16 cellular contexts compared by ENCODE assay signal in genomic region chr18:49931760-49932159, GRCh38.
A peak's percentile ranks its signal among the peaks of the same experiment; 100 is the strongest.
DNase-seq lines count a peak whose midpoint lies in the region; ATAC-seq and TF ChIP-seq lines count a peak whose summit lies in the region.
"Had no signal": no experiment of that assay in that cellular context is flagged by ENCODE, and none has a peak within 500 bp of the region (broad histone marks: within the 10 kb centered on the region; RNA-seq: fewer than 3 reads in every experiment).

No MANE protein-coding gene starts in this region.

- peak overlapping the region; percentile 53 for H3K9ac ChIP-seq in BLaER1

- intact Hi-C loops in mucosa of descending colon (cut with DNase I, micrococcal nuclease) = no loop called here

- H3K27ac ChIP-seq in BLaER1 (peak overlapping the region; percentile 68), foreskin keratinocyte (no peak overlapping the region)
- H3K27ac ChIP-seq: A549 had no signal

- ATAC-seq in mucosa of descending colon (peak; percentile 12), HG03565 (IDR thresholded peaks at IDR 0.05; ENCODE audit: unreplicated experiment) (no peak), foreskin keratinocyte (no peak)
- ATAC-seq: A549, GM23338, HCT116 had no signal

- H3K4me2 ChIP-seq in BLaER1 = peak overlapping the region; percentile 76
- H3K4me2 ChIP-seq: A549, GM23338 had no signal

- H3K9me3 ChIP-seq in BLaER1 (no peaks in the 10 kb centered on the region), mucosa of descending colon (no peaks in the 10 kb centered on the region)
- H3K9me3 ChIP-seq: A549 had no signal

- DNase-seq in mucosa of descending colon (no peak), retina (peak; percentile 52), EL (no peak), foreskin keratinocyte (no peak)
- DNase-seq: 8988T; CD4-positive, alpha-beta T cell; CD8-positive, alpha-beta memory T cell; DMS 273 treated with DMSO at 0.1 percent for 48 hours; DMS79; GF-D8; H9 had no signal

- H3K27me3 ChIP-seq in BLaER1 = no peaks in the 10 kb centered on the region
- H3K27me3 ChIP-seq in foreskin keratinocyte = peaks cover 11% of the 10 kb centered on the region

- TF ChIP-seq CTCF in mucosa of descending colon (IDR thresholded peaks at IDR 0.05) (no peak), foreskin keratinocyte (conservative IDR thresholded peaks at IDR 0.05) (no peak)

- H4K20me1 ChIP-seq in BLaER1 = no peaks in the 10 kb centered on the region

- H3K4me3 ChIP-seq in BLaER1 (0 out of 2 replicates have a peak overlapping the region, but pooled peaks have one; percentile 29), mucosa of descending colon (no peak overlapping the region)
- H3K4me3 ChIP-seq: A549, GM23338 had no signal

- H3K36me3 ChIP-seq in BLaER1 (no peaks in the 10 kb centered on the region), mucosa of descending colon (ENCODE audit: low read depth) (peaks cover 6% of the 10 kb centered on the region)

- H3K4me1 ChIP-seq in BLaER1 (peaks cover 62% of the 10 kb centered on the region), mucosa of descending colon (ENCODE audit: low read depth) (no peaks in the 10 kb centered on the region), foreskin keratinocyte (no peaks in the 10 kb centered on the region)
- H3K4me1 ChIP-seq: A549 had no signal
